1 cellular context compared by ENCODE assay signal in genomic region chr2:26396734-26397298, GRCh38.
TF ChIP-seq lines count a peak whose summit lies in the region.

No MANE protein-coding gene starts in this region.

TF ChIP-seq in K562, 482 proteins besides CTCF, POLR2A, EP300 and RAD21 (continued from another document and continues in another):
- peak; percentile 76 for TF ChIP-seq ATF3 (IDR thresholded peaks at IDR 0.05)
- TF ChIP-seq ATF3 (CRISPR knock-in tag; conservative IDR thresholded peaks at IDR 0.05) = no peak
- TF ChIP-seq SMAD1 (IDR thresholded peaks at IDR 0.05; ENCODE audit: low read depth, low read length, partially characterized antibody) = no peak
- peak; percentile 63; the same call in 1 of the 2 replicates for TF ChIP-seq HMBOX1 (IDR thresholded peaks at IDR 0.05)
- TF ChIP-seq ZSCAN29 (IDR thresholded peaks at IDR 0.05) = no peak
- TF ChIP-seq THRB (CRISPR knock-in tag; conservative IDR thresholded peaks at IDR 0.05) = no peak
- peak; percentile 37 for TF ChIP-seq CCNT2 (IDR thresholded peaks at IDR 0.05; ENCODE audit: borderline replicate concordance, extremely low read depth, insufficient read length, low read depth, low read length)
- TF ChIP-seq ADNP (tag; IDR thresholded peaks at IDR 0.05) = peak; percentile 95
- TF ChIP-seq LEF1 (IDR thresholded peaks at IDR 0.05) = peak; percentile 55; the same call in 1 of the 2 replicates
- no peak for TF ChIP-seq CCAR2 (IDR thresholded peaks at IDR 0.05; ENCODE audit: low read depth, low read length)
- no peak for TF ChIP-seq PATZ1 (CRISPR knock-in tag; IDR thresholded peaks at IDR 0.05; ENCODE audit: borderline replicate concordance)
- TF ChIP-seq RAD51 (IDR thresholded peaks at IDR 0.05; ENCODE audit: borderline replicate concordance, low read depth) = no peak
- peak in 1 of 2 experiments; percentile 93; a peak in 3 of 4 replicates for TF ChIP-seq MLLT1 (IDR thresholded peaks at IDR 0.05)
- TF ChIP-seq NCOA2 (IDR thresholded peaks at IDR 0.05; ENCODE audit: partially characterized antibody in 2 of 2) = peak in 1 of 2 experiments; percentile 20
- TF ChIP-seq PHF20 (IDR thresholded peaks at IDR 0.05; ENCODE audit: partially characterized antibody) = no peak
- TF ChIP-seq RBM25 (IDR thresholded peaks at IDR 0.05; ENCODE audit: low read depth, low read length, severe bottlenecking) = peak; percentile 83
- no peak for TF ChIP-seq CBX1 (IDR thresholded peaks at IDR 0.05; ENCODE audit: low read depth)
- TF ChIP-seq ZNF24 (IDR thresholded peaks at IDR 0.05) = peak; percentile 57; the same call in 1 of the 2 replicates
- peak; percentile 82 for TF ChIP-seq DPF2 (IDR thresholded peaks at IDR 0.05)
- no peak for TF ChIP-seq BRD9 (IDR thresholded peaks at IDR 0.05; ENCODE audit: low read depth, partially characterized antibody)
- TF ChIP-seq HMG20B (CRISPR knock-in tag; IDR thresholded peaks at IDR 0.05) = no peak
- TF ChIP-seq MCM7 (IDR thresholded peaks at IDR 0.05) = no peak
- peak in 1 of 2 experiments; percentile 73; a peak in 2 of 4 replicates for TF ChIP-seq ZNF318 (IDR thresholded peaks at IDR 0.05; ENCODE audit: borderline replicate concordance in 1 of 2, low read depth in 1 of 2)
- no peak for TF ChIP-seq ZNF431 (CRISPR knock-in tag; IDR thresholded peaks at IDR 0.05)
- TF ChIP-seq HES1 (IDR thresholded peaks at IDR 0.05; ENCODE audit: low read depth) = peak; percentile 78
- TF ChIP-seq ZNF165 (CRISPR knock-in tag; IDR thresholded peaks at IDR 0.05; ENCODE audit: borderline replicate concordance) = no peak
- peak; percentile 79 for TF ChIP-seq TEAD4 (IDR thresholded peaks at IDR 0.05; ENCODE audit: low read length)
- no peak for TF ChIP-seq TEAD4 (CRISPR knock-in tag; IDR thresholded peaks at IDR 0.05; ENCODE audit: borderline replicate concordance)
- peak; percentile 79 for TF ChIP-seq JUND (IDR thresholded peaks at IDR 0.05; ENCODE audit: borderline replicate concordance, low read depth, low read length)
- TF ChIP-seq JUND (tag; IDR thresholded peaks at IDR 0.05; ENCODE audit: borderline replicate concordance, low read depth, low read length) = no peak; the same call in 1 of the 3 replicates
- no peak for TF ChIP-seq ZNF740 (CRISPR knock-in tag; IDR thresholded peaks at IDR 0.05)
- no peak for TF ChIP-seq ZNF740 (tag; IDR thresholded peaks at IDR 0.05)
- peak; percentile 55; the same call in 1 of the 2 replicates for TF ChIP-seq SMARCA5 (IDR thresholded peaks at IDR 0.05)
- TF ChIP-seq MED1 (CRISPR knock-in tag; IDR thresholded peaks at IDR 0.05; ENCODE audit: borderline replicate concordance) = no peak
- TF ChIP-seq CREM (IDR thresholded peaks at IDR 0.05; ENCODE audit: low read depth) = peak; percentile 80
- 0 out of 2 replicates have a peak, but pooled peaks have one; percentile 65 for TF ChIP-seq GATAD2A (IDR thresholded peaks at IDR 0.05)
- no peak for TF ChIP-seq CTCFL (IDR thresholded peaks at IDR 0.05; ENCODE audit: borderline replicate concordance, insufficient read depth, low read depth, low read length, poor library complexity, severe bottlenecking)
- TF ChIP-seq NKRF (IDR thresholded peaks at IDR 0.05; ENCODE audit: borderline replicate concordance) = peak; percentile 43; the same call in 1 of the 2 replicates
- TF ChIP-seq MEIS2 (IDR thresholded peaks at IDR 0.05; ENCODE audit: partially characterized antibody) = peak; percentile 28
